Comparison of ENCODE assay signal across 10 cellular contexts in the genomic region with DNA sequence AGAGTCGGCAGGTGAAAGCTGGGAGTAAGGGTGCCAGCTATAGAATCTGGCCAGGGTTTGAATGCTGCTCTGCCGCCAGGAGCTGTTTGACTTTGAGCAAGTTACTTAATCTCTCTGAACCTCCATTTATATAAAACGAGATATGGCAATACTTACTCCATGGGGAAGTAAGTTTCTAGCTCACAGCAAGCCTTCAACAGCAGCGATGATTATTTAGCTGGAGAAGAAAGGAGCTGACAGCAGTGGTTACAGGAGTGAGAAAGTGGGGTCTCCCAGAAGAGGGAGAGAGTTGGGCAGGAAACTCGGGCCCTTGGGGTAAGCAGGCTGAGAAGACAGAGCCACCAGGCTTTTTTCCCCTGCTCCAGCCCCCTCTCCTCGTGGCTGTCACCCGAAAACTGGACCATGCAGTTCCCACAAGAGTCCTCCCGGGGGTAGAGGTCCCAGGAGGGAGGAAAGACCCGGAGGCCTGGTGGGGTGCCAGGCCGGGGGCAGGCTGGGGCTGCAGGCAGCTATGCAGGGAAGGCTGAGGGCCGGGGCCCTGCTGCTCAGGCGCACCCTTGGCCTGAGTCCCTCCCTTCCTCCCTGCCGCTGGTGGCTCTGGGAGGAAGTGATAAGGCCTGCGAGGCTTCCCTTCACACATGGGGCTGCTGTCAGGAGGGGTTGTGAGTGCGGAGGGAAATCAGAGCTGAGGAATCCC. TPM values are rescaled to one million over a fixed set of nuclear protein-coding genes. Genes with fewer than 3 reads are reported as not detected.
DNase-seq lines count a peak whose midpoint lies in the region; ATAC-seq and TF ChIP-seq lines count a peak whose summit lies in the region.
"Had no signal": no experiment of that assay in that cellular context is flagged by ENCODE, and none has a peak within 500 bp of the region (broad histone marks: within the 10 kb centered on the region; RNA-seq: fewer than 3 reads in every experiment).

No MANE protein-coding gene starts in this region.

- H3K27me3 ChIP-seq in gastroesophageal sphincter (peaks cover 13% of the 10 kb centered on the region), ovary (no peaks in the 10 kb centered on the region)

- H3K4me1 ChIP-seq in gastroesophageal sphincter (peaks cover 0 to 15% (median 0%) of the 10 kb centered on the region in 3 donors), ovary (ENCODE audit: insufficient read depth) (no peaks in the 10 kb centered on the region)

- H3K4me3 ChIP-seq in gastroesophageal sphincter (peak overlapping the region in 1 of 2 donors; percentile 40), ovary (peak overlapping the region; percentile 9)

- H3K9me3 ChIP-seq in gastroesophageal sphincter, result peaks cover 0 to 15% (median 0%) of the 10 kb centered on the region in 3 donors
- no peaks in the 10 kb centered on the region for H3K9me3 ChIP-seq in ovary

- ATAC-seq in gastroesophageal sphincter (no peak), HG02973 (IDR thresholded peaks at IDR 0.05; ENCODE audit: unreplicated experiment) (no peak), GM21423 (IDR thresholded peaks at IDR 0.05; ENCODE audit: unreplicated experiment) (no peak)

- TF ChIP-seq CTCF in gastroesophageal sphincter (IDR thresholded peaks at IDR 0.05), result no peak
- no peak for TF ChIP-seq CTCF in ovary (IDR thresholded peaks at IDR 0.05)

- DNase-seq in GDM1 (lab: John Stamatoyannopoulos, UW) (peak; percentile 81), OCI-M1 (lab: John Stamatoyannopoulos, UW) (peak; percentile 86), ovary (peak in 2 of 5 donors; percentile 47 to 68), cerebellum (ENCODE audit: low spot score) (no peak), NK-92 (lab: John Stamatoyannopoulos, UW; ENCODE audit: unreplicated experiment) (no peak)

- H3K27ac ChIP-seq in gastroesophageal sphincter, result peak overlapping the region in 3 of 4 donors; percentile 42 to 54 (median 53)
- peak overlapping the region in 1 of 2 donors; percentile 8 for H3K27ac ChIP-seq in ovary

- 59 to 79% methylated on average over 4 to 7 of the region's 15 CpGs for WGBS in gastroesophageal sphincter (ENCODE audit: low coverage in 1 of 2), 2 donors
- WGBS in ovary, 3 donors, result 27 to 34% (median 30%) methylated on average over 15 of the region's 15 CpGs

- intact Hi-C loops in ovary (cut with DNase I), result no loop called here

- no peak for TF ChIP-seq EP300 in gastroesophageal sphincter (IDR thresholded peaks at IDR 0.05)
- no peak for TF ChIP-seq EP300 in ovary (IDR thresholded peaks at IDR 0.05)

- TF ChIP-seq POLR2A in gastroesophageal sphincter (IDR thresholded peaks at IDR 0.05), result no peak
- no peak for TF ChIP-seq POLR2A in ovary (IDR thresholded peaks at IDR 0.05)

- H3K36me3 ChIP-seq in gastroesophageal sphincter (peaks cover 0 to 10% of the 10 kb centered on the region in 2 donors), ovary (no peaks in the 10 kb centered on the region)

RNA-seq across cellular contexts. Expression of a gene that starts 3.5 kb away (rescaled TPM):
- 10 to 100 TPM in 2 of 4 donors, 1 to 10 TPM in 2; 6.8 to 29.4 (median 13.5) TPM for total RNA-seq in gastroesophageal sphincter
- total RNA-seq in ovary, result 10 to 100 TPM in 1 of 7 donors, 1 to 10 TPM in 6; 2.9 to 26.0 (median 5.4) TPM
- polyA plus RNA-seq in ovary, result 1 to 10 TPM; 1.0 to 8.9 TPM
- 1.5 TPM for total RNA-seq in cerebellum

RNA-seq across cellular contexts. Expression of a gene that starts 16.2 kb away (rescaled TPM):
- total RNA-seq in gastroesophageal sphincter (10 to 100 TPM; 26.6 to 63.8 (median 36.3) TPM), ovary (10 to 100 TPM in 2 of 7 donors, 1 to 10 TPM in 5; 2.0 to 26.3 (median 8.0) TPM), cerebellum (14.2 TPM)
- 1 to 10 TPM; 3.0 to 5.0 TPM for polyA plus RNA-seq in ovary
- total RNA-seq: RPMI7951 had no signal

RNA-seq across cellular contexts. Expression of a gene that starts 30.0 kb away (rescaled TPM):
- total RNA-seq in gastroesophageal sphincter (under 1 TPM in 2 of 4 donors, not detected in 2; 0.15 to 0.31 TPM), ovary (1 to 10 TPM in 1 of 7 donors, under 1 TPM in 6; 0.18 to 1.0 (median 0.40) TPM), cerebellum (3.9 TPM)
- polyA plus RNA-seq in ovary, result under 1 TPM; 0.03 to 0.19 TPM

RNA-seq across cellular contexts. Expression of a gene that starts 34.0 kb away (rescaled TPM):
- total RNA-seq in gastroesophageal sphincter (10 to 100 TPM; 13.2 to 33.0 (median 18.8) TPM), ovary (10 to 100 TPM; 15.5 to 45.2 (median 29.1) TPM), cerebellum (35.3 TPM)
- polyA plus RNA-seq in ovary, result 10 to 100 TPM in 1 of 2 donors, 1 to 10 TPM in 1; 6.1 to 14.7 TPM

RNA-seq across cellular contexts. Expression of a gene that starts 54.0 kb away (rescaled TPM):
- 1 to 10 TPM in 3 of 4 donors, not detected in 1; 1.7 to 3.1 (median 2.1) TPM for total RNA-seq in gastroesophageal sphincter
- total RNA-seq in ovary, result 1 to 10 TPM; 2.5 to 9.4 (median 4.5) TPM
- polyA plus RNA-seq in ovary, result 1 to 10 TPM; 1.0 to 2.9 TPM
- total RNA-seq in cerebellum, result 1.6 TPM
- polyA plus RNA-seq: IgD-negative memory B cell had no signal

Comparison
In these comparisons a context has a peak if more than half of its experiments do, and no peak if none do; other contexts are left out.
1. DNase-seq: peak in GDM1 (single experiment) and OCI-M1 (single experiment); none in cerebellum (single experiment) and NK-92 (single experiment).